ENCODE assay signal across 27 cellular contexts in genomic region chr10:26177341-26177740, GRCh38. TPM values are rescaled to one million over a fixed set of nuclear protein-coding genes. Genes with fewer than 3 reads are reported as not detected.
A peak's percentile ranks its signal among the peaks of the same experiment; 100 is the strongest.
DNase-seq lines count a peak whose midpoint lies in the region; ATAC-seq and TF ChIP-seq lines count a peak whose summit lies in the region.
"Had no signal": no experiment of that assay in that cellular context is flagged by ENCODE, and none has a peak within 500 bp of the region (broad histone marks: within the 10 kb centered on the region; RNA-seq: fewer than 3 reads in every experiment).

No MANE protein-coding gene starts in this region.

- POLR2A ChIA-PET in MCF 10A (lab: Yijun Ruan, JAX) = no interaction called here

- H3K9me2 ChIP-seq in Karpas-422 (replicated peaks; ENCODE audit: insufficient read depth, low read length) = no peaks in the 10 kb centered on the region

- H3K4me2 ChIP-seq in BLaER1 (peak overlapping the region; percentile 7; the same call in 1 of the 2 replicates), Karpas-422 (ENCODE audit: low read depth, low read length, poor library complexity, severe bottlenecking) (no peak overlapping the region)
- H3K4me2 ChIP-seq: A549 had no signal

- H3K9ac ChIP-seq in BLaER1 (no peak overlapping the region), Karpas-422 (ENCODE audit: low read length) (no peak overlapping the region)

- H3K4me3 ChIP-seq in BLaER1 (no peak overlapping the region), Karpas-422 (ENCODE audit: low read length) (no peak overlapping the region)
- H3K4me3 ChIP-seq: A549 had no signal

- H3K9me3 Mint-ChIP-seq in natural killer cell treated with Interleukin-12 subunit alpha and Interleukin-12 subunit beta and Interleukin-15 and Interleukin-18, amount 100 ng/mL, for 72 hours = no peaks in the 10 kb centered on the region
- H3K9me3 Mint-ChIP-seq in natural killer cell (no peaks in the 10 kb centered on the region), progenitor cell of endocrine pancreas (ENCODE audit: low read depth) (no peaks in the 10 kb centered on the region), MCF 10A (ENCODE audit: unreplicated experiment) (no peaks in the 10 kb centered on the region)
- H3K9me3 Mint-ChIP-seq in stimulated activated memory B cell treated with anti-CD40 and anti-IgM and Interleukin-4, amounts not matched to agents 10 μg/mL and 1 μg/mL and 100 μg/mL, for 72 hours = no peaks in the 10 kb centered on the region
- H3K9me3 Mint-ChIP-seq: CD4-positive, alpha-beta memory T cell had no signal

- BruUV-seq in MCF 10A (replicated peaks; lab: Mats Ljungman, UMichigan) = no TSS peak

- peaks cover 8 to 22% of the 10 kb centered on the region in 2 donors for H3K27me3 Mint-ChIP-seq in natural killer cell treated with Interleukin-12 subunit alpha and Interleukin-12 subunit beta and Interleukin-15 and Interleukin-18, amount 100 ng/mL, for 72 hours
- H3K27me3 Mint-ChIP-seq in natural killer cell (ENCODE audit: low read depth in 2 of 2) (peaks cover 11 to 21% of the 10 kb centered on the region in 2 donors), progenitor cell of endocrine pancreas (no peaks in the 10 kb centered on the region), MCF 10A (ENCODE audit: insufficient read depth, unreplicated experiment) (peaks cover 58% of the 10 kb centered on the region)
- H3K27me3 Mint-ChIP-seq in stimulated activated memory B cell treated with anti-CD40 and anti-IgM and Interleukin-4, amounts not matched to agents 10 μg/mL and 1 μg/mL and 100 μg/mL, for 72 hours = peaks cover 9% of the 10 kb centered on the region

- intact Hi-C loops in natural killer cell (cut with micrococcal nuclease) = no loop called here
- intact Hi-C loops in MCF 10A (cut with micrococcal nuclease) = no loop called here

- H4K20me1 ChIP-seq in BLaER1 = no peaks in the 10 kb centered on the region
- no peaks in the 10 kb centered on the region for H4K20me1 ChIP-seq in Karpas-422 (ENCODE audit: insufficient read depth, low read depth, low read length)

- H3K79me2 ChIP-seq in Karpas-422 (ENCODE audit: low read length) = no peaks in the 10 kb centered on the region

- H3K9me3 ChIP-seq in BLaER1 (no peaks in the 10 kb centered on the region), Karpas-422 (ENCODE audit: low read length) (no peaks in the 10 kb centered on the region)
- H3K9me3 ChIP-seq: A549 had no signal

- ATAC-seq in natural killer cell treated with Interleukin-12 subunit alpha and Interleukin-12 subunit beta and Interleukin-15 and Interleukin-18, amount 100 ng/mL, for 72 hours = peak; percentile 9 to 59
- ATAC-seq in natural killer cell = no peak
- peak; percentile 43 for ATAC-seq in stimulated activated memory B cell treated with anti-CD40 and anti-IgM and Interleukin-4, amounts not matched to agents 10 μg/mL and 1 μg/mL and 100 μg/mL, for 72 hours
- ATAC-seq: A549 had no signal

- TF ChIP-seq CTCF in natural killer cell (IDR thresholded peaks at IDR 0.05) (no peak), progenitor cell of endocrine pancreas (IDR thresholded peaks at IDR 0.05; ENCODE audit: unreplicated experiment) (no peak), GM10266 (IDR thresholded peaks at IDR 0.05; ENCODE audit: control insufficient read depth, insufficient read depth, low read depth, missing control alignments) (no peak), MCF 10A (IDR thresholded peaks at IDR 0.05; ENCODE audit: unreplicated experiment) (no peak)

- H3K27me3 ChIP-seq in BLaER1 (no peaks in the 10 kb centered on the region), Karpas-422 (ENCODE audit: low read length) (no peaks in the 10 kb centered on the region)

- no peak for DNase-seq in natural killer cell treated with Interleukin-12 subunit alpha and Interleukin-12 subunit beta and Interleukin-15 and Interleukin-18, amount 100 ng/mL, for 72 hours (ENCODE audit: low spot score)
- DNase-seq in natural killer cell (no peak), progenitor cell of endocrine pancreas (ENCODE audit: low spot score, unreplicated experiment) (no peak), GM10266 (ENCODE audit: extremely low spot score) (no peak), Karpas-422 (no peak), MCF 10A (ENCODE audit: unreplicated experiment) (no peak)
- DNase-seq: AML-193; C1 segment of cervical spinal cord; CD4-positive, alpha-beta memory T cell; CD4-positive, CD25-positive, alpha-beta regulatory T cell; CD8-positive, alpha-beta memory T cell; COR-L47; DMS 273 treated with DMSO at 0.1 percent for 48 hours; DMS153; DMS53; DND-41; EL; GDM1 had no signal

- no peak overlapping the region for H2AFZ ChIP-seq in Karpas-422 (ENCODE audit: low read length)

- no peaks in the 10 kb centered on the region for H3K36me3 Mint-ChIP-seq in natural killer cell treated with Interleukin-12 subunit alpha and Interleukin-12 subunit beta and Interleukin-15 and Interleukin-18, amount 100 ng/mL, for 72 hours
- H3K36me3 Mint-ChIP-seq in natural killer cell (no peaks in the 10 kb centered on the region), progenitor cell of endocrine pancreas (ENCODE audit: insufficient read depth) (peaks cover 1% of the 10 kb centered on the region), MCF 10A (ENCODE audit: insufficient read depth, unreplicated experiment) (no peaks in the 10 kb centered on the region)
- H3K36me3 Mint-ChIP-seq in stimulated activated memory B cell treated with anti-CD40 and anti-IgM and Interleukin-4, amounts not matched to agents 10 μg/mL and 1 μg/mL and 100 μg/mL, for 72 hours = no peaks in the 10 kb centered on the region
- H3K36me3 Mint-ChIP-seq: CD14-positive monocyte; CD4-positive, alpha-beta memory T cell; CD4-positive, CD25-positive, alpha-beta regulatory T cell; CD8-positive, alpha-beta memory T cell had no signal

- CTCF ChIA-PET in MCF 10A (lab: Yijun Ruan, JAX) = no interaction called here

- no peak overlapping the region for H3K27ac Mint-ChIP-seq in natural killer cell treated with Interleukin-12 subunit alpha and Interleukin-12 subunit beta and Interleukin-15 and Interleukin-18, amount 100 ng/mL, for 72 hours
- H3K27ac Mint-ChIP-seq in natural killer cell (no peak overlapping the region), progenitor cell of endocrine pancreas (peak overlapping the region; percentile 56), MCF 10A (ENCODE audit: low read depth, unreplicated experiment) (no peak overlapping the region)
- no peak overlapping the region for H3K27ac Mint-ChIP-seq in stimulated activated memory B cell treated with anti-CD40 and anti-IgM and Interleukin-4, amounts not matched to agents 10 μg/mL and 1 μg/mL and 100 μg/mL, for 72 hours
- H3K27ac Mint-ChIP-seq: B cell; CD14-positive monocyte; CD4-positive, CD25-positive, alpha-beta regulatory T cell; CD8-positive, alpha-beta memory T cell had no signal

- H3K4me3 Mint-ChIP-seq in natural killer cell treated with Interleukin-12 subunit alpha and Interleukin-12 subunit beta and Interleukin-15 and Interleukin-18, amount 100 ng/mL, for 72 hours = no peak overlapping the region
- H3K4me3 Mint-ChIP-seq in natural killer cell = no peak overlapping the region
- H3K4me3 Mint-ChIP-seq in progenitor cell of endocrine pancreas (ENCODE audit: low read depth) = no peak overlapping the region
- H3K4me3 Mint-ChIP-seq in stimulated activated memory B cell treated with anti-CD40 and anti-IgM and Interleukin-4, amounts not matched to agents 10 μg/mL and 1 μg/mL and 100 μg/mL, for 72 hours = no peak overlapping the region
- no peak overlapping the region for H3K4me3 Mint-ChIP-seq in MCF 10A (ENCODE audit: unreplicated experiment)
- H3K4me3 Mint-ChIP-seq: B cell; CD14-positive monocyte; CD4-positive, alpha-beta memory T cell; CD4-positive, CD25-positive, alpha-beta regulatory T cell; CD8-positive, alpha-beta memory T cell had no signal

- H3K4me1 ChIP-seq in BLaER1 (peaks cover 10% of the 10 kb centered on the region), Karpas-422 (ENCODE audit: low read length) (no peaks in the 10 kb centered on the region)
- H3K4me1 ChIP-seq: A549 had no signal

- no peaks in the 10 kb centered on the region for H3K4me1 Mint-ChIP-seq in natural killer cell treated with Interleukin-12 subunit alpha and Interleukin-12 subunit beta and Interleukin-15 and Interleukin-18, amount 100 ng/mL, for 72 hours (ENCODE audit: low read depth in 2 of 2)
- no peaks in the 10 kb centered on the region for H3K4me1 Mint-ChIP-seq in natural killer cell
- no peaks in the 10 kb centered on the region for H3K4me1 Mint-ChIP-seq in progenitor cell of endocrine pancreas (ENCODE audit: low read depth)
- no peaks in the 10 kb centered on the region for H3K4me1 Mint-ChIP-seq in stimulated activated memory B cell treated with anti-CD40 and anti-IgM and Interleukin-4, amounts not matched to agents 10 μg/mL and 1 μg/mL and 100 μg/mL, for 72 hours
- no peaks in the 10 kb centered on the region for H3K4me1 Mint-ChIP-seq in MCF 10A (ENCODE audit: insufficient read depth, unreplicated experiment)
- H3K4me1 Mint-ChIP-seq: B cell; CD14-positive monocyte; CD4-positive, alpha-beta memory T cell; CD4-positive, CD25-positive, alpha-beta regulatory T cell; CD8-positive, alpha-beta memory T cell had no signal

- H3K27ac ChIP-seq in BLaER1 (no peak overlapping the region), Karpas-422 (ENCODE audit: low read length) (no peak overlapping the region)
- H3K27ac ChIP-seq: 22Rv1, A549 had no signal

- H3K36me3 ChIP-seq in BLaER1 (no peaks in the 10 kb centered on the region), Karpas-422 (ENCODE audit: insufficient read depth, low read length) (no peaks in the 10 kb centered on the region)

RNA-seq across cellular contexts. Expression of gene GAD2, which starts 39.2 kb away (rescaled TPM):
- total RNA-seq in natural killer cell treated with Interleukin-12 subunit alpha and Interleukin-12 subunit beta and Interleukin-15 and Interleukin-18, amount 100 ng/mL, for 72 hours = not detected
- total RNA-seq in natural killer cell (not detected), progenitor cell of endocrine pancreas (5.9 and 6.5 TPM in 2 replicates), MCF 10A (2022) (not detected in 2 replicates)
- not detected in 2 replicates for total RNA-seq in Karpas-422 (2014; rRNA removed; shearing (Covaris generic); ENCODE audit: low replicate concordance)
- total RNA-seq: A172; B cell; CD4-positive, alpha-beta memory T cell; CD4-positive, CD25-positive, alpha-beta regulatory T cell; CD8-positive, alpha-beta memory T cell; Daoy; G401 had no signal

Comparison
In these comparisons a context has a peak if more than half of its experiments do, and no peak if none do; other contexts are left out.
1. ATAC-seq: peak in natural killer cell treated with Interleukin-12 subunit alpha and Interleukin-12 subunit beta and Interleukin-15 and Interleukin-18, amount 100 ng/mL, for 72 hours (2 of 2) and stimulated activated memory B cell treated with anti-CD40 and anti-IgM and Interleukin-4, amounts not matched to agents 10 μg/mL and 1 μg/mL and 100 μg/mL, for 72 hours (single experiment); none in natural killer cell (0 of 3).